ENCODE assay signal across 22 cellular contexts in the genomic region with DNA sequence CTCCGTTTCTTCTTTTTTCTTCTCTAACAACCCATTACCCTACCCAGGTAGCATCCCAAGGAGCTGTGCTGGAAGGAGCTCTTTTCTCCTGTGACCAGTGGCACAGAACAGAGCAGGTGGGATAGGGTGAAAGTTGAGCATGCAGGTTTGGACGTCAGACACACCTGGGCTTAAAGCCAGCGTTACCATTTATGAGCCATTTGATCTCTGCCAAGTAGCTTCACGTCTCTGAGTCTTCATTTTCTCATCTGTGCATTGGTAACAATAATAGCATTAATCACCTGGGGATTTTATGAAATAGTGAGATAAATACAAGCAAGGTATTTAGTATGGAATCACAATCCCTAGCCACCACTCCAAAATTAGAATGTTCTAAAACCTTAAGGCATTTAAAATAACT.
DNase-seq lines count a peak whose midpoint lies in the region; ATAC-seq and TF ChIP-seq lines count a peak whose summit lies in the region.
"Had no signal": no experiment of that assay in that cellular context is flagged by ENCODE, and none has a peak within 500 bp of the region (broad histone marks: within the 10 kb centered on the region; RNA-seq: fewer than 3 reads in every experiment).

No MANE protein-coding gene starts in this region.

- H3K27me3 Mint-ChIP-seq in Caco-2 (ENCODE audit: insufficient read depth, unreplicated experiment) = no peaks in the 10 kb centered on the region
- H3K27me3 Mint-ChIP-seq in activated CD8-positive, alpha-beta T cell treated with anti-CD3 and anti-CD28 coated beads, Interleukin-2, amount 10 ng/mL, durations not matched to agents 7 days and 5 days (ENCODE audit: low read depth) = peaks cover 15% of the 10 kb centered on the region

- intact Hi-C loops in Caco-2 (cut with micrococcal nuclease; ENCODE audit: unreplicated experiment) = no loop called here

- peaks cover 16% of the 10 kb centered on the region for H3K4me1 Mint-ChIP-seq in Caco-2 (ENCODE audit: low read depth, unreplicated experiment)
- H3K4me1 Mint-ChIP-seq in activated CD8-positive, alpha-beta T cell treated with anti-CD3 and anti-CD28 coated beads, Interleukin-2, amount 10 ng/mL, durations not matched to agents 7 days and 5 days (ENCODE audit: low read depth) = peaks cover 6% of the 10 kb centered on the region

- ATAC-seq in activated CD8-positive, alpha-beta T cell treated with anti-CD3 and anti-CD28 coated beads, Interleukin-2, amount 10 ng/mL, durations not matched to agents 7 days and 5 days = no peak
- ATAC-seq: GM23338 had no signal

- TF ChIP-seq CTCF in parathyroid adenoma (IDR thresholded peaks at IDR 0.05) = no peak
- TF ChIP-seq CTCF in Caco-2 (IDR thresholded peaks at IDR 0.05; ENCODE audit: insufficient read depth in 1 of 2, low read depth in 1 of 2, low read length in 1 of 2, severe bottlenecking in 1 of 2, unreplicated experiment in 1 of 2) = no peak

- no peaks in the 10 kb centered on the region for H3K9me3 Mint-ChIP-seq in Caco-2 (ENCODE audit: unreplicated experiment)
- no peaks in the 10 kb centered on the region for H3K9me3 Mint-ChIP-seq in activated CD8-positive, alpha-beta T cell treated with anti-CD3 and anti-CD28 coated beads, Interleukin-2, amount 10 ng/mL, durations not matched to agents 7 days and 5 days (ENCODE audit: insufficient read depth)
- H3K9me3 Mint-ChIP-seq: GM23338 had no signal

- no TSS peak for BruUV-seq in Caco-2 (replicated peaks; lab: Mats Ljungman, UMichigan)

- H3K9ac ChIP-seq in parathyroid adenoma = no peak overlapping the region

- no peak overlapping the region for H3K27ac Mint-ChIP-seq in Caco-2 (ENCODE audit: unreplicated experiment)
- H3K27ac Mint-ChIP-seq in activated CD8-positive, alpha-beta T cell treated with anti-CD3 and anti-CD28 coated beads, Interleukin-2, amount 10 ng/mL, durations not matched to agents 7 days and 5 days = no peak overlapping the region
- H3K27ac Mint-ChIP-seq: activated CD4-positive, alpha-beta T cell treated with anti-CD3 and anti-CD28 coated beads, Interleukin-2, amount 10 ng/mL, durations not matched to agents 24 days and 14 days; GM23338 had no signal

- POLR2A ChIA-PET in Caco-2 (lab: Charles Lee) = interaction anchor here (0.6 kb wide), 2 partner anchors 10 to 399 kb away, joined by 4 read pairs; no protein-coding TSS in a partner anchor
- POLR2A ChIA-PET in activated CD8-positive, alpha-beta T cell treated with anti-CD3 and anti-CD28 coated beads, Interleukin-2, amount 10 ng/mL, durations not matched to agents 7 days and 5 days (lab: Charles Lee) = no interaction called here

- H3K4me1 ChIP-seq in parathyroid adenoma (peaks cover 13% of the 10 kb centered on the region), Caco-2 (peaks cover 20% of the 10 kb centered on the region)

- no peak overlapping the region for H3K4me2 ChIP-seq in parathyroid adenoma (ENCODE audit: low read length)

- H3K36me3 Mint-ChIP-seq in Caco-2 (ENCODE audit: insufficient read depth, unreplicated experiment) = no peaks in the 10 kb centered on the region
- H3K36me3 Mint-ChIP-seq in activated CD8-positive, alpha-beta T cell treated with anti-CD3 and anti-CD28 coated beads, Interleukin-2, amount 10 ng/mL, durations not matched to agents 7 days and 5 days (ENCODE audit: low read depth) = no peaks in the 10 kb centered on the region

- DNase-seq in DMS 273 (lab: John Stamatoyannopoulos, UW; ENCODE audit: unreplicated experiment) (peak; percentile 26), DMS 273 treated with DMSO at 0.1 percent for 48 hours (lab: John Stamatoyannopoulos, UW) (no peak), NCI-H146 treated with DMSO at 0.1 percent for 48 hours (lab: John Stamatoyannopoulos, UW; ENCODE audit: unreplicated experiment) (peak; percentile 18), NCI-H748 (lab: John Stamatoyannopoulos, UW; ENCODE audit: unreplicated experiment) (peak; percentile 57), Caco-2 (no peak)
- no peak for DNase-seq in activated CD8-positive, alpha-beta memory T cell treated with anti-CD3 and anti-CD28 coated beads for 24 hours
- no peak for DNase-seq in activated CD8-positive, alpha-beta T cell treated with anti-CD3 and anti-CD28 coated beads, Interleukin-2, amount 10 ng/mL, durations not matched to agents 7 days and 5 days
- DNase-seq: activated CD4-positive, alpha-beta T cell treated with anti-CD3 and anti-CD28 coated beads, Interleukin-2, amount 10 ng/mL, durations not matched to agents 24 days and 14 days; activated gamma-delta T cell treated with Interleukin-2 at 50 U/mL for 16 hours; adrenal gland; AML-193; COR-L47; foreskin fibroblast; GF-D8; hippocampal formation; Karpas-422; NCI-H187; stimulated activated naive CD4-positive, alpha-beta T cell treated with Interleukin-2 at 50 U/mL for 16 hours had no signal

- H3K9me3 ChIP-seq in parathyroid adenoma (ENCODE audit: control insufficient read depth, low read length) (no peaks in the 10 kb centered on the region), Caco-2 (no peaks in the 10 kb centered on the region)
- H3K9me3 ChIP-seq: adrenal gland, tibial nerve had no signal

- H3K79me2 ChIP-seq in parathyroid adenoma = no peaks in the 10 kb centered on the region

- H3K4me3 ChIP-seq in parathyroid adenoma (ENCODE audit: low read depth, low read length) (no peak overlapping the region), Caco-2 (ENCODE audit: low read depth, low read length) (no peak overlapping the region)
- H3K4me3 ChIP-seq: adrenal gland, GM23338, tibial nerve had no signal

- no peaks in the 10 kb centered on the region for H3K27me3 ChIP-seq in parathyroid adenoma (ENCODE audit: control insufficient read depth, insufficient read depth, low read length)
- H3K27me3 ChIP-seq in Caco-2 (replicated peaks; ENCODE audit: control insufficient read depth, insufficient read depth, low read length) = no peaks in the 10 kb centered on the region
- H3K27me3 ChIP-seq: adrenal gland, tibial nerve had no signal

- H2AFZ ChIP-seq in parathyroid adenoma = no peak overlapping the region
- H2AFZ ChIP-seq: GM23338 had no signal

- no peaks in the 10 kb centered on the region for H3K36me3 ChIP-seq in parathyroid adenoma (ENCODE audit: control insufficient read depth, insufficient read depth, low read length)
- H3K36me3 ChIP-seq in Caco-2 (ENCODE audit: control insufficient read depth, insufficient read depth, low read length) = no peaks in the 10 kb centered on the region
- H3K36me3 ChIP-seq: adrenal gland, tibial nerve had no signal

- H3K27ac ChIP-seq in parathyroid adenoma = peak overlapping the region; percentile 15
- H3K27ac ChIP-seq: 22Rv1, adrenal gland, tibial nerve had no signal

- CTCF ChIA-PET in Caco-2 (lab: Charles Lee) = no interaction called here
- CTCF ChIA-PET in activated CD8-positive, alpha-beta T cell treated with anti-CD3 and anti-CD28 coated beads, Interleukin-2, amount 10 ng/mL, durations not matched to agents 7 days and 5 days (lab: Charles Lee) = no interaction called here

- H3K4me3 Mint-ChIP-seq in Caco-2 (ENCODE audit: unreplicated experiment) = no peak overlapping the region
- no peak overlapping the region for H3K4me3 Mint-ChIP-seq in activated CD8-positive, alpha-beta T cell treated with anti-CD3 and anti-CD28 coated beads, Interleukin-2, amount 10 ng/mL, durations not matched to agents 7 days and 5 days
- H3K4me3 Mint-ChIP-seq: activated CD4-positive, alpha-beta T cell treated with anti-CD3 and anti-CD28 coated beads, Interleukin-2, amount 10 ng/mL, durations not matched to agents 24 days and 14 days; GM23338 had no signal

Comparison
In these comparisons a context has a peak if more than half of its experiments do, and no peak if none do; other contexts are left out.
1. DNase-seq: peak in DMS 273 (single experiment), NCI-H146 treated with DMSO at 0.1 percent for 48 hours (single experiment) and NCI-H748 (single experiment); none in DMS 273 treated with DMSO at 0.1 percent for 48 hours (single experiment), Caco-2 (0 of 2), activated CD8-positive, alpha-beta memory T cell treated with anti-CD3 and anti-CD28 coated beads for 24 hours (single experiment) and activated CD8-positive, alpha-beta T cell treated with anti-CD3 and anti-CD28 coated beads, Interleukin-2, amount 10 ng/mL, durations not matched to agents 7 days and 5 days (single experiment).